In the genomic region with DNA sequence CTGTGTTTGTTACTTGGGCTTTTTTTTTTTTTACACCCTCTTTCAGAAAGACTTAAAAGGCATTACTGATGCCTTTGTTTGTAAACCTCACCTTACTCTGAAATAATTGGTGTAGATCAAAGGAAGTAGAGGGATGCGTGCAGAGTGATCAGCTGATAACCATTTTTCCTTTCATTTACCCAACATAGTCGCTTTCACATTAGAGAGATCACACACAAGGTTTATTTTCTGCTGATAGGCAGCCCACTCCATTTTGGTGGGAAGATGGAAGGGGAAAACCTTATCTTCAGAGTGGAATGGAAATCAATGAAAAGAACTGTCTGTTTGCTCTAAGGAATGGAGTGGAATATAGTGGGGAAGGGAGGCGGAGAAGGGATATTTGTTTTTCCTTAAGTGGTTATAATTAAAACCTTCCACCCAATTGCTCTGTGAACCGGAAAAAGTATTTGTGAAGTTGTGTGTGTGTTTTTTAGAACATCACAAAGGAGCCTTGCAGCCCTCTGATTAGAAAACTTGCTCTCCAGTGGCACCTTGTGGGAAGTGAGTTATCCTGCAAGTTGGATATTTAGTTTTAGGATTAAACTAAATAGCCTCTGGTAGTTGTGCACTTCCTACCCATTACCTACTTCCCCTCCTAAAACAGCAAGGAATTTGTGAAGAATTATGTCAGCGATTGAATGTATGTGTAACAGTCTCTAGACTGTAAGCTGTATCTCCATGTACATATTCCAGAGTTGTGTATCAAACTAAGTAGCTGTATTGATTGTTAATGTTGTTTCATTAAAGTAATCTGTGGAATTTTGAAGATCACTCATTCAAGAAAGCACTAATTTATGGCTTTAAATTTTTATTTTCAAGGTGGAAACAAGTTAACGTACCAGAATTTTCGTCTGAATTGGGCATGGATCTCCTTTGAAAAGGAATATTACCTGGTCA, we compare ENCODE assay signal across 8 cellular contexts.
A peak's percentile ranks its signal among the peaks of the same experiment; 100 is the strongest.
DNase-seq lines count a peak whose midpoint lies in the region; ATAC-seq and TF ChIP-seq lines count a peak whose summit lies in the region.

No MANE protein-coding gene starts in this region.

- H3K36me3 ChIP-seq in HAP-1 (replicated peaks) (no peaks in the 10 kb centered on the region), OCI-LY3 (replicated peaks; ENCODE audit: low read depth, low read length) (no peaks in the 10 kb centered on the region)

- H4K20me1 ChIP-seq in OCI-LY3 (ENCODE audit: insufficient read depth, low read length) = no peaks in the 10 kb centered on the region

- no peak overlapping the region for H3K4me3 ChIP-seq in HAP-1
- no peak overlapping the region for H3K4me3 ChIP-seq in OCI-LY3 (ENCODE audit: low read length)
- no peak overlapping the region for H3K4me3 ChIP-seq in coronary artery

- H3K9ac ChIP-seq in OCI-LY3 (ENCODE audit: low read length) = no peak overlapping the region

- no peaks in the 10 kb centered on the region for H3K9me3 ChIP-seq in HAP-1
- H3K9me3 ChIP-seq in OCI-LY3 (ENCODE audit: insufficient read depth, low read length) = no peaks in the 10 kb centered on the region

- H3K27ac ChIP-seq in OCI-LY3 (ENCODE audit: low read length) (no peak overlapping the region), coronary artery (no peak overlapping the region)

- no peaks in the 10 kb centered on the region for H3K36me3 Mint-ChIP-seq in Calu3 (ENCODE audit: insufficient read depth, unreplicated experiment)
- no peaks in the 10 kb centered on the region for H3K36me3 Mint-ChIP-seq in stimulated activated memory B cell treated with anti-CD40 and anti-IgM and Interleukin-4, amounts not matched to agents 10 μg/mL and 1 μg/mL and 100 μg/mL, for 72 hours

- CTCF ChIA-PET in Calu3 (lab: Charles Lee) = interaction anchor here (0.5 to 1.3 kb wide), 2 partner anchors 78 to 1567 kb away, joined by 4 to 9 read pairs; partner anchors contain the start of gene FREM2

- no TSS peak for BruUV-seq in Calu3 (replicated peaks; lab: Mats Ljungman, UMichigan)

- DNase-seq in Calu3 (peak; percentile 28), HAP-1 (ENCODE audit: low spot score in 2 of 2) (peak; percentile 66 to 69), erythroblast (lab: John Stamatoyannopoulos, UW) (peak; percentile 11 to 20), occipital lobe (lab: John Stamatoyannopoulos, UW) (peak; percentile 19), coronary artery (ENCODE audit: low spot score) (no peak)

- ATAC-seq in stimulated activated memory B cell treated with anti-CD40 and anti-IgM and Interleukin-4, amounts not matched to agents 10 μg/mL and 1 μg/mL and 100 μg/mL, for 72 hours = no peak
- ATAC-seq in GM21619 (IDR thresholded peaks at IDR 0.05; ENCODE audit: unreplicated experiment) = no peak

- H3K27me3 ChIP-seq in HAP-1 (ENCODE audit: low read depth) (no peaks in the 10 kb centered on the region), OCI-LY3 (ENCODE audit: low read depth, low read length) (peaks cover 8% of the 10 kb centered on the region; the same call in 1 of the 2 replicates)

- no peaks in the 10 kb centered on the region for H3K27me3 Mint-ChIP-seq in Calu3 (ENCODE audit: unreplicated experiment)
- H3K27me3 Mint-ChIP-seq in stimulated activated memory B cell treated with anti-CD40 and anti-IgM and Interleukin-4, amounts not matched to agents 10 μg/mL and 1 μg/mL and 100 μg/mL, for 72 hours = peaks cover 4% of the 10 kb centered on the region

- H3K4me1 ChIP-seq in HAP-1 (peaks cover 23% of the 10 kb centered on the region), OCI-LY3 (ENCODE audit: low read length) (no peaks in the 10 kb centered on the region)

- no peaks in the 10 kb centered on the region for H3K79me2 ChIP-seq in OCI-LY3 (ENCODE audit: low read length)

- no peaks in the 10 kb centered on the region for H3K9me3 Mint-ChIP-seq in Calu3 (ENCODE audit: low read depth, unreplicated experiment)
- peaks cover 6% of the 10 kb centered on the region for H3K9me3 Mint-ChIP-seq in stimulated activated memory B cell treated with anti-CD40 and anti-IgM and Interleukin-4, amounts not matched to agents 10 μg/mL and 1 μg/mL and 100 μg/mL, for 72 hours

- in situ Hi-C loops in HAP-1 (cut with MboI; ENCODE audit: low sequenced_read_pairs) = no loop called here

- TF ChIP-seq CTCF in Calu3 (IDR thresholded peaks at IDR 0.05; ENCODE audit: unreplicated experiment) (no peak), OCI-LY3 (IDR thresholded peaks at IDR 0.05; ENCODE audit: low read depth, low read length) (peak; percentile 54), coronary artery (IDR thresholded peaks at IDR 0.05) (no peak)

- intact Hi-C loops in Calu3 (cut with micrococcal nuclease; ENCODE audit: unreplicated experiment) = loop anchor here (1.0 to 5.0 kb wide), 4 partner anchors 77 to 171 kb away; no protein-coding TSS in a partner anchor

- H3K4me2 ChIP-seq in OCI-LY3 (ENCODE audit: low read length) = no peak overlapping the region

- peaks cover 8% of the 10 kb centered on the region for H3K4me1 Mint-ChIP-seq in Calu3 (ENCODE audit: low read depth, unreplicated experiment)
- H3K4me1 Mint-ChIP-seq in stimulated activated memory B cell treated with anti-CD40 and anti-IgM and Interleukin-4, amounts not matched to agents 10 μg/mL and 1 μg/mL and 100 μg/mL, for 72 hours = no peaks in the 10 kb centered on the region

- H2AFZ ChIP-seq in OCI-LY3 (ENCODE audit: low read depth, low read length) = no peak overlapping the region

- no peak overlapping the region for H3K4me3 Mint-ChIP-seq in Calu3 (ENCODE audit: low read depth, unreplicated experiment)
- no peak overlapping the region for H3K4me3 Mint-ChIP-seq in stimulated activated memory B cell treated with anti-CD40 and anti-IgM and Interleukin-4, amounts not matched to agents 10 μg/mL and 1 μg/mL and 100 μg/mL, for 72 hours

- TF ChIP-seq POLR2A in erythroblast (IDR thresholded peaks at IDR 0.05; ENCODE audit: low read length) = no peak

- peak overlapping the region; percentile 71 for H3K27ac Mint-ChIP-seq in Calu3 (ENCODE audit: unreplicated experiment)
- H3K27ac Mint-ChIP-seq in stimulated activated memory B cell treated with anti-CD40 and anti-IgM and Interleukin-4, amounts not matched to agents 10 μg/mL and 1 μg/mL and 100 μg/mL, for 72 hours = no peak overlapping the region
